ENCODE assay signal across 20 cellular contexts in genomic region chr9:26157411-26157810, GRCh38.
DNase-seq lines count a peak whose midpoint lies in the region; ATAC-seq, FAIRE-seq and TF ChIP-seq lines count a peak whose summit lies in the region.
"Had no signal": no experiment of that assay in that cellular context is flagged by ENCODE, and none has a peak within 500 bp of the region (broad histone marks: within the 10 kb centered on the region; RNA-seq: fewer than 3 reads in every experiment).

No MANE protein-coding gene starts in this region.

- DNase-seq in GM12891 (ENCODE audit: insufficient read length, low spot score): no peak
- no peak for DNase-seq in MV-4-11 (lab: John Stamatoyannopoulos, UW)
- no peak for DNase-seq in aorta
- no peak for DNase-seq in posterior vena cava (ENCODE audit: low spot score)
- DNase-seq in heart left ventricle: no peak
- DNase-seq: activated CD8-positive, alpha-beta T cell treated with anti-CD3 and anti-CD28 coated beads for 36 hours; adrenal gland; DMS79; effector memory CD4-positive, alpha-beta T cell; kidney; midbrain; NCI-H1417 treated with DMSO at 0.1 percent for 48 hours; NCI-H2227 treated with DMSO at 0.1 percent for 48 hours; right cardiac atrium; WERI-Rb-1 had no signal

- WGBS in aorta, 2 donors: 80 to 83% methylated on average over 5 of the region's 5 CpGs
- 70 to 78% (median 75%) methylated on average over 5 of the region's 5 CpGs for WGBS in heart left ventricle, 4 donors

- H3K27ac ChIP-seq in aorta (ENCODE audit: low read depth in 1 of 2, low read length in 2 of 2): no peak overlapping the region
- no peak overlapping the region for H3K27ac ChIP-seq in heart left ventricle
- H3K27ac ChIP-seq: A549, adrenal gland, neural progenitor cell, WERI-Rb-1 had no signal

- H3K27me3 ChIP-seq in aorta (ENCODE audit: control insufficient read depth in 1 of 2, insufficient read depth in 2 of 2, low read length in 1 of 2) (no peaks in the 10 kb centered on the region), heart left ventricle (no peaks in the 10 kb centered on the region)
- H3K27me3 ChIP-seq: adrenal gland, neural progenitor cell had no signal

- H3K4me3 ChIP-seq in aorta (ENCODE audit: low read length in 2 of 2) (no peak overlapping the region), heart left ventricle (no peak overlapping the region)
- H3K4me3 ChIP-seq: A549, adrenal gland, neural progenitor cell had no signal

- ATAC-seq in GM19455 (IDR thresholded peaks at IDR 0.05; ENCODE audit: unreplicated experiment) (peak; percentile 78), HG02870 (IDR thresholded peaks at IDR 0.05; ENCODE audit: unreplicated experiment) (peak; percentile 87), HG03575 (IDR thresholded peaks at IDR 0.05; ENCODE audit: extremely low read depth, insufficient number of reproducible peaks, low FRiP score, unreplicated experiment) (peak; percentile 58), aorta (ENCODE audit: low FRiP score) (no peak), heart left ventricle (no peak)
- ATAC-seq: A549; activated CD8-positive, alpha-beta T cell treated with anti-CD3 and anti-CD28 coated beads for 36 hours; right cardiac atrium had no signal

- H3K4me1 ChIP-seq in aorta (ENCODE audit: control insufficient read depth in 1 of 2, insufficient read depth in 2 of 2, low read length in 2 of 2): no peaks in the 10 kb centered on the region
- no peaks in the 10 kb centered on the region for H3K4me1 ChIP-seq in heart left ventricle
- H3K4me1 ChIP-seq: A549, adrenal gland, neural progenitor cell had no signal

- no peaks in the 10 kb centered on the region for H3K36me3 ChIP-seq in aorta (ENCODE audit: control insufficient read depth in 1 of 2, insufficient read depth in 2 of 2, low read length in 1 of 2)
- H3K36me3 ChIP-seq in heart left ventricle: no peaks in the 10 kb centered on the region
- H3K36me3 ChIP-seq: adrenal gland, neural progenitor cell, WERI-Rb-1 had no signal

- TF ChIP-seq CTCF in heart left ventricle (IDR thresholded peaks at IDR 0.05): no peak

- H3K9me3 ChIP-seq in aorta (ENCODE audit: control insufficient read depth, low read length): no peaks in the 10 kb centered on the region
- no peaks in the 10 kb centered on the region for H3K9me3 ChIP-seq in heart left ventricle
- H3K9me3 ChIP-seq: A549, adrenal gland had no signal

- TF ChIP-seq POLR2A in GM12891 (IDR thresholded peaks at IDR 0.05; ENCODE audit: low read depth, low read length) (no peak), heart left ventricle (IDR thresholded peaks at IDR 0.05) (no peak)

- intact Hi-C loops in aorta (cut with DNase I): no loop called here
- intact Hi-C loops in posterior vena cava (cut with DNase I): no loop called here
- intact Hi-C loops in heart left ventricle (cut with DNase I): no loop called here

- FAIRE-seq in GM12891 (lab: Jason Lieb, UNC): no peak
- FAIRE-seq: A549, kidney had no signal

TF ChIP-seq in GM12891, 5 proteins besides CTCF, POLR2A, EP300 and RAD21:
- TF ChIP-seq POLR2AphosphoS5 (IDR thresholded peaks at IDR 0.05; ENCODE audit: low read depth, low read length) (no peak), SPI1 (IDR thresholded peaks at IDR 0.05; ENCODE audit: low read depth, low read length) (no peak), TAF1 (IDR thresholded peaks at IDR 0.05; ENCODE audit: low read depth, low read length) (no peak), PAX5 (IDR thresholded peaks at IDR 0.05; ENCODE audit: insufficient read depth, low read length, severe bottlenecking) (peak; percentile 35), POU2F2 (IDR thresholded peaks at IDR 0.05; ENCODE audit: low read depth, low read length) (no peak)
TF ChIP-seq in GM12891: peak in this region for 1.

Comparison
In these comparisons a context has a peak if more than half of its experiments do, and no peak if none do; other contexts are left out.
1. ATAC-seq: peak in GM19455 (single experiment), HG02870 (single experiment) and HG03575 (single experiment); none in aorta (single experiment) and heart left ventricle (0 of 4).